ENCODE assay signal across 27 cellular contexts in the genomic region with DNA sequence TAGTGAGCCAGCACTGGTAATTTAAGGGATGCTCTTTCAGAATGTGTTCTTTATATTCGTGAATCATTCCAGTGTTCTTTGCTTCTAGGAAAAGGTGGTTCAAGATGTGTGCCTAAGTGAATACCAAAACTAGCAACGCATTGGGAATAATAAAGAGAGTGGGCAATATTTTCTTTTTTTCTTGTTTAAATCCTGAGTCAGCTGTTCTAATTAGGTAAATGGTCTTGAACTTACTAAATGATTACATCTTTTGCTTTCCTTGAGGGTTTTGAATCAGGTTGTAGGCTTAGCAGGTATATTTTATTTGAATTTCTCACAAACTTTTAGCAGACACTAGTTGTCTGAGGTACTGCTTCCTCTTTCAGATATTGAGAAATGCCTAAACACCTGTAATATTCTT. TPM values are rescaled to one million over a fixed set of nuclear protein-coding genes. Genes with fewer than 3 reads are reported as not detected.
DNase-seq lines count a peak whose midpoint lies in the region; ATAC-seq, FAIRE-seq and TF ChIP-seq lines count a peak whose summit lies in the region.
"Had no signal": no experiment of that assay in that cellular context is flagged by ENCODE, and none has a peak within 500 bp of the region (broad histone marks: within the 10 kb centered on the region; RNA-seq: fewer than 3 reads in every experiment).

No MANE protein-coding gene starts in this region.

- intact Hi-C loops in IMR-90 (cut with micrococcal nuclease) (loop anchor here (5.0 kb wide), 1 partner anchor 163 kb away; no protein-coding TSS in a partner anchor), K562 (cut with micrococcal nuclease) (no loop called here)

- no peak overlapping the region for H3K56ac ChIP-seq in IMR-90 (ENCODE audit: extremely low read depth, insufficient read depth, low read length)

- H3K27me3 ChIP-seq in IMR-90 (ENCODE audit: control insufficient read depth, insufficient read depth, low read length) (no peaks in the 10 kb centered on the region), K562 (ENCODE audit: control insufficient read depth in 2 of 2, insufficient read depth in 2 of 2, low read length in 2 of 2) (no peaks in the 10 kb centered on the region; a peak in 2 of 5 replicates)
- H3K27me3 ChIP-seq: BE2C, BLaER1 had no signal

- no peak overlapping the region for H3K27ac ChIP-seq in IMR-90 (ENCODE audit: insufficient read depth, low read length)
- no peak overlapping the region for H3K27ac ChIP-seq in K562 (ENCODE audit: extremely low read depth, low read depth, low read length)
- H3K27ac ChIP-seq: BLaER1 had no signal

- H3K27me3 Mint-ChIP-seq in natural killer cell treated with Interleukin-12 subunit alpha and Interleukin-12 subunit beta and Interleukin-15 and Interleukin-18, amount 100 ng/mL, for 72 hours: peaks cover 15% of the 10 kb centered on the region in 2 donors

- no peak overlapping the region for H4K8ac ChIP-seq in IMR-90 (ENCODE audit: low read depth in 2 of 2, low read length in 2 of 2)

- H3K4me1 ChIP-seq in IMR-90 (ENCODE audit: control insufficient read depth, insufficient read depth, low read length) (no peaks in the 10 kb centered on the region), K562 (replicated peaks in 1 of 2; ENCODE audit: control insufficient read depth in 2 of 2, insufficient read depth in 2 of 2, low read length in 2 of 2) (no peaks in the 10 kb centered on the region)
- H3K4me1 ChIP-seq: BE2C, BLaER1 had no signal

- no peak overlapping the region for H2BK120ac ChIP-seq in IMR-90 (ENCODE audit: low read depth, low read length)

- no peak overlapping the region for H2BK5ac ChIP-seq in IMR-90 (ENCODE audit: low read depth, low read length, poor library complexity, severe bottlenecking)

- H4K20me1 ChIP-seq in IMR-90 (ENCODE audit: insufficient read depth, low read length): no peaks in the 10 kb centered on the region
- H4K20me1 ChIP-seq in K562 (replicated peaks; ENCODE audit: control insufficient read depth, insufficient read depth, low read length): no peaks in the 10 kb centered on the region
- H4K20me1 ChIP-seq: BLaER1 had no signal

- BruUV-seq in IMR-90 (replicated peaks; lab: Mats Ljungman, UMichigan) (no TSS peak), K562 (replicated peaks; lab: Mats Ljungman, UMichigan) (no TSS peak)

- H3K79me2 ChIP-seq in K562 (ENCODE audit: control insufficient read depth, insufficient read depth, low read length): no peaks in the 10 kb centered on the region

- H3K36me3 ChIP-seq in IMR-90 (ENCODE audit: control insufficient read depth, insufficient read depth, low read length) (no peaks in the 10 kb centered on the region), K562 (ENCODE audit: control insufficient read depth, insufficient read depth, low read length) (no peaks in the 10 kb centered on the region)
- H3K36me3 ChIP-seq: BE2C, BLaER1 had no signal

- no peaks in the 10 kb centered on the region for H3K36me3 Mint-ChIP-seq in natural killer cell treated with Interleukin-12 subunit alpha and Interleukin-12 subunit beta and Interleukin-15 and Interleukin-18, amount 100 ng/mL, for 72 hours
- H3K36me3 Mint-ChIP-seq: CD14-positive monocyte; CD4-positive, alpha-beta memory T cell; CD4-positive, CD25-positive, alpha-beta regulatory T cell; CD8-positive, alpha-beta memory T cell had no signal

- no peak for ATAC-seq in IMR-90 (ENCODE audit: low read depth)
- ATAC-seq in K562: no peak
- no peak for ATAC-seq in natural killer cell treated with Interleukin-12 subunit alpha and Interleukin-12 subunit beta and Interleukin-15 and Interleukin-18, amount 100 ng/mL, for 72 hours
- ATAC-seq: GM12878 had no signal

- no peak overlapping the region for H2AK5ac ChIP-seq in IMR-90 (ENCODE audit: low read depth, low read length)

- no peaks in the 10 kb centered on the region for H3K9me3 Mint-ChIP-seq in natural killer cell treated with Interleukin-12 subunit alpha and Interleukin-12 subunit beta and Interleukin-15 and Interleukin-18, amount 100 ng/mL, for 72 hours
- H3K9me3 Mint-ChIP-seq: CD4-positive, alpha-beta memory T cell; CD8-positive, alpha-beta memory T cell had no signal

- TF ChIP-seq RAD21 in IMR-90 (IDR thresholded peaks at IDR 0.05; ENCODE audit: low read length) (no peak), K562 (CRISPR knock-in tag; conservative IDR thresholded peaks at IDR 0.05 in 1 of 2, IDR thresholded peaks at IDR 0.05 in 1 of 2) (no peak)

- no peaks in the 10 kb centered on the region for H3K79me1 ChIP-seq in IMR-90 (ENCODE audit: low read depth in 1 of 2, low read length in 2 of 2)

- no peak overlapping the region for H2BK15ac ChIP-seq in IMR-90 (ENCODE audit: low read depth, low read length)

- H3K18ac ChIP-seq in IMR-90 (ENCODE audit: low read depth, low read length): no peak overlapping the region

- H3K4me3 Mint-ChIP-seq in natural killer cell treated with Interleukin-12 subunit alpha and Interleukin-12 subunit beta and Interleukin-15 and Interleukin-18, amount 100 ng/mL, for 72 hours: no peak overlapping the region
- H3K4me3 Mint-ChIP-seq: CD14-positive monocyte; CD4-positive, alpha-beta memory T cell; CD4-positive, CD25-positive, alpha-beta regulatory T cell; CD8-positive, alpha-beta memory T cell had no signal

- H3K9me3 ChIP-seq in IMR-90 (ENCODE audit: control insufficient read depth, insufficient read depth, low read length) (no peaks in the 10 kb centered on the region), K562 (replicated peaks; ENCODE audit: control insufficient read depth, insufficient read depth, low read depth, low read length) (no peaks in the 10 kb centered on the region)
- H3K9me3 ChIP-seq: BE2C had no signal

- TF ChIP-seq CTCF in IMR-90 (conservative IDR thresholded peaks at IDR 0.05; ENCODE audit: low read depth, low read length) (no peak), K562 (IDR thresholded peaks at IDR 0.05 in 2 of 3, conservative IDR thresholded peaks at IDR 0.05 in 1 of 3; ENCODE audit: insufficient read depth in 2 of 3, low read depth in 1 of 3, low read length in 3 of 3) (no peak)

- CTCF ChIA-PET in IMR-90 (lab: Yijun Ruan, JAX) (no interaction called here), K562 (lab: Yijun Ruan, JAX; ENCODE audit: low intra/inter-chr PET ratio) (interaction anchor here (2.3 kb wide), 1 partner anchor 500 kb away, joined by 7 read pairs; no protein-coding TSS in a partner anchor)

- H3K9me1 ChIP-seq in IMR-90 (ENCODE audit: insufficient read depth, low read length): no peaks in the 10 kb centered on the region
- no peaks in the 10 kb centered on the region for H3K9me1 ChIP-seq in K562 (ENCODE audit: control insufficient read depth, insufficient read depth, low read length)

- no peak for TF ChIP-seq EP300 in K562 (IDR thresholded peaks at IDR 0.05; ENCODE audit: low read length)

- no peak overlapping the region for H3K4ac ChIP-seq in IMR-90 (ENCODE audit: low read depth, low read length)

- dilution Hi-C loops in IMR-90 (cut with HindIII; ENCODE audit: low sequenced_read_pairs, unreplicated experiment): no loop called here

- TF ChIP-seq POLR2A in IMR-90 (IDR thresholded peaks at IDR 0.05; ENCODE audit: low read depth, low read length): no peak
- TF ChIP-seq POLR2A in K562 (conservative IDR thresholded peaks at IDR 0.05): no peak

- in situ Hi-C loops in IMR-90 (cut with MboI; ENCODE audit: low sequenced_read_pairs): loop anchor here (10.0 to 25.0 kb wide), 3 partner anchors 193 to 1093 kb away; no protein-coding TSS in a partner anchor
- in situ Hi-C loops in K562 (cut with MboI): loop anchor here (10.0 to 25.0 kb wide), 2 partner anchors 191 to 1093 kb away; no protein-coding TSS in a partner anchor

- no peak overlapping the region for H3K27ac Mint-ChIP-seq in natural killer cell treated with Interleukin-12 subunit alpha and Interleukin-12 subunit beta and Interleukin-15 and Interleukin-18, amount 100 ng/mL, for 72 hours
- H3K27ac Mint-ChIP-seq: CD14-positive monocyte; CD4-positive, alpha-beta memory T cell; CD8-positive, alpha-beta memory T cell had no signal

- H3K9ac ChIP-seq in IMR-90 (ENCODE audit: low read depth, low read length): no peak overlapping the region
- no peak overlapping the region for H3K9ac ChIP-seq in K562 (ENCODE audit: insufficient read depth in 1 of 2, low read depth in 2 of 2, low read length in 2 of 2)
- H3K9ac ChIP-seq: BLaER1 had no signal

- no peak overlapping the region for H3K14ac ChIP-seq in IMR-90 (replicated peaks; ENCODE audit: low read depth, low read length)

- H2AK9ac ChIP-seq in IMR-90 (replicated peaks; ENCODE audit: low read depth, low read length, poor library complexity): no peak overlapping the region

- no peaks in the 10 kb centered on the region for H3K4me1 Mint-ChIP-seq in natural killer cell treated with Interleukin-12 subunit alpha and Interleukin-12 subunit beta and Interleukin-15 and Interleukin-18, amount 100 ng/mL, for 72 hours (ENCODE audit: low read depth in 2 of 2)
- H3K4me1 Mint-ChIP-seq: CD4-positive, alpha-beta memory T cell; CD4-positive, CD25-positive, alpha-beta regulatory T cell; CD8-positive, alpha-beta memory T cell had no signal

- no peak overlapping the region for H2BK20ac ChIP-seq in IMR-90 (ENCODE audit: low read depth, low read length)

- no peak overlapping the region for H4K5ac ChIP-seq in IMR-90 (ENCODE audit: low read depth, low read length)

- WGBS in IMR-90 (ENCODE audit: extremely low coverage in 2 of 2, insufficient read length in 1 of 2), 2 experiments: 90% methylated on average over 2 of the region's 2 CpGs; no CpG with 5 or more reads in 1 of the 2 experiments
- 0% methylated on average over 2 of the region's 2 CpGs for WGBS in K562 (ENCODE audit: insufficient coverage, low coverage, missing lambda C conversion rate)

- FAIRE-seq in GM19239 (lab: Jason Lieb, UNC) (peak; percentile 26), K562 (lab: Jason Lieb, UNC) (no peak)
- FAIRE-seq: A204.1, GM12878, GM12892, GM18507 had no signal

- no peak overlapping the region for H3K23ac ChIP-seq in IMR-90 (ENCODE audit: low read depth, low read length)

- DNase-seq in GM19239 (ENCODE audit: insufficient read length, low spot score): no peak
- no peak for DNase-seq in IMR-90
- no peak for DNase-seq in K562 (ENCODE audit: extremely low read depth in 1 of 4, low spot score in 3 of 4)
- no peak for DNase-seq in natural killer cell treated with Interleukin-12 subunit alpha and Interleukin-12 subunit beta and Interleukin-15 and Interleukin-18, amount 100 ng/mL, for 72 hours (ENCODE audit: low spot score)
- no peak for DNase-seq in dedifferentiated amniotic fluid mesenchymal stem cell (ENCODE audit: extremely low spot score)
- DNase-seq: 8988T; ACHN; BE2C; C1 segment of cervical spinal cord; CD4-positive, alpha-beta memory T cell; CD4-positive, CD25-positive, alpha-beta regulatory T cell; CD8-positive, alpha-beta memory T cell; COR-L47; DMS 273 treated with DMSO at 0.1 percent for 48 hours; DMS153; DMS53; DMS79; DND-41; EL; GDM1 had no signal

- H3K4me3 ChIP-seq in IMR-90 (ENCODE audit: insufficient read depth, low read depth, low read length): no peak overlapping the region
- H3K4me3 ChIP-seq in K562: no peak overlapping the region
- H3K4me3 ChIP-seq: BLaER1, GM12878 had no signal

- H3K4me2 ChIP-seq in IMR-90 (ENCODE audit: low read depth, low read length): no peak overlapping the region
- H3K4me2 ChIP-seq in K562 (ENCODE audit: insufficient read depth, low read length): no peak overlapping the region
- H3K4me2 ChIP-seq: BLaER1 had no signal

- POLR2A ChIA-PET in IMR-90 (lab: Charles Lee; ENCODE audit: unreplicated experiment) (no interaction called here), K562 (lab: Yijun Ruan, JAX) (no interaction called here)

- H2AFZ ChIP-seq in IMR-90 (replicated peaks; ENCODE audit: low read length, poor library complexity): no peak overlapping the region
- H2AFZ ChIP-seq in K562 (ENCODE audit: low read depth, low read length): no peak overlapping the region

- no peak overlapping the region for H4K91ac ChIP-seq in IMR-90 (ENCODE audit: insufficient read depth, low read depth, low read length)

RNA-seq across cellular contexts. Expression of gene ENPEP, which starts 29.5 kb away (rescaled TPM):
- total RNA-seq in IMR-90 (2012; rRNA removed) (0.18 and 0.28 TPM in 2 replicates), K562 (2014; rRNA removed) (not detected in 2 replicates), K562 (2014; rRNA removed; fragmentation: Illumina TruSeq; extraction: Trizol) (not detected in 2 replicates), K562 (2015; rRNA removed; fragmentation: Illumina TruSeq; extraction: Trizol) (0.04 TPM in 1 of 2 replicates, not detected in the other), K562 (2021) (not detected in 2 replicates)
- polyA plus RNA-seq in IMR-90 (2012; rRNA removed) (0.07 and 0.12 TPM in 2 replicates), K562 (2011; rRNA removed) (0.01 TPM in 1 of 2 replicates, not detected in the other), K562 (2014; fragmentation: Illumina TruSeq; extraction: Trizol) (not detected in 2 replicates), K562 (2014; fragmentation: Nextera tagmentation; extraction: Ambion mirVana) (not detected), K562 (2014; rRNA removed) (0.01 TPM in 1 of 2 replicates, not detected in the other)
- polyA plus RNA-seq in IMR-90 (2012; cell fraction: cytosol; rRNA removed): 0.03 and 0.04 TPM in 2 replicates
- polyA plus RNA-seq in IMR-90 (2012; cell fraction: nucleus; rRNA removed; ENCODE audit: low replicate concordance): 0.03 and 0.13 TPM in 2 replicates
- not detected in 2 replicates for total RNA-seq in K562 (2011; cell fraction: chromatin; rRNA removed; ENCODE audit: low replicate concordance)
- not detected in 2 replicates for total RNA-seq in K562 (2011; cell fraction: nucleolus; rRNA removed)
- total RNA-seq in K562 (2011; cell fraction: nucleoplasm; rRNA removed): not detected in 2 replicates
- not detected in 2 replicates for polyA plus RNA-seq in K562 (2011; cell fraction: cytosol; rRNA removed)
- not detected in 2 replicates for polyA plus RNA-seq in K562 (2011; cell fraction: nucleus; rRNA removed)
- 0.05 and 0.14 TPM in 2 replicates for polyA plus RNA-seq in K562 (2012)
- polyA minus RNA-seq in K562 (2011; rRNA and poly(A)+ RNA removed): 0.12 TPM in 1 of 2 replicates, not detected in the other
- polyA minus RNA-seq in K562 (2011; cell fraction: cytosol; rRNA and poly(A)+ RNA removed): not detected in 2 replicates
- polyA minus RNA-seq in K562 (2011; cell fraction: nucleus; rRNA and poly(A)+ RNA removed): not detected in 2 replicates
- under 1 TPM; 0.05 to 0.28 TPM for total RNA-seq in natural killer cell treated with Interleukin-12 subunit alpha and Interleukin-12 subunit beta and Interleukin-15 and Interleukin-18, amount 100 ng/mL, for 72 hours
- total RNA-seq: CD4-positive, alpha-beta memory T cell; CD8-positive, alpha-beta memory T cell; G401; GM12878 had no signal
- polyA plus RNA-seq: CD14-positive monocyte; CD4-positive, alpha-beta memory T cell; CD8-positive, alpha-beta memory T cell had no signal
